In genomic region chr3:124761250-124761796, GRCh38 we compare ENCODE assay signal across 8 cellular contexts. TPM values are rescaled to one million over a fixed set of nuclear protein-coding genes. Genes with fewer than 3 reads are reported as not detected.
DNase-seq lines count a peak whose midpoint lies in the region; ATAC-seq and TF ChIP-seq lines count a peak whose summit lies in the region.

No MANE protein-coding gene starts in this region.

- H4K20me1 ChIP-seq in Loucy (ENCODE audit: insufficient read depth, low read length, poor library complexity, severe bottlenecking) = no peaks in the 10 kb centered on the region

- no peaks in the 10 kb centered on the region for H3K36me3 ChIP-seq in Loucy (ENCODE audit: insufficient read depth, low read length)

- no peak overlapping the region for H3K4me3 ChIP-seq in Loucy (ENCODE audit: low read length, poor library complexity, severe bottlenecking)
- no peak overlapping the region for H3K4me3 ChIP-seq in foreskin fibroblast (ENCODE audit: low read depth in 1 of 2, low read length in 2 of 2)

- H3K9me3 ChIP-seq in Loucy (ENCODE audit: insufficient read depth, low read depth, low read length) = no peaks in the 10 kb centered on the region

- H3K27me3 ChIP-seq in Loucy (ENCODE audit: insufficient read depth, low read length, poor library complexity, severe bottlenecking) = no peaks in the 10 kb centered on the region

- no peak overlapping the region for H2AFZ ChIP-seq in Loucy (ENCODE audit: low read length)

- H3K9ac ChIP-seq in Loucy (ENCODE audit: low read depth, low read length, poor library complexity, severe bottlenecking) = no peak overlapping the region

- no peak for ATAC-seq in HG02870 (IDR thresholded peaks at IDR 0.05; ENCODE audit: unreplicated experiment)

- no peaks in the 10 kb centered on the region for H3K79me2 ChIP-seq in Loucy (ENCODE audit: insufficient read depth, low read length)

- no peaks in the 10 kb centered on the region for H3K9me2 ChIP-seq in Loucy (replicated peaks; ENCODE audit: low read depth, low read length)

- H3K4me1 ChIP-seq in Loucy (ENCODE audit: insufficient read depth, low read length, poor library complexity, severe bottlenecking) = no peaks in the 10 kb centered on the region

- H3F3A ChIP-seq in Loucy (ENCODE audit: low read depth) = no peaks in the 10 kb centered on the region

- peak; percentile 18 for DNase-seq in SHP77 treated with DMSO at 0.1 percent for 48 hours (lab: John Stamatoyannopoulos, UW)
- peak; percentile 61 for DNase-seq in activated T-helper 9 cell treated with anti-CD3 and anti-CD28 coated beads, Interleukin-2, amount 50 U/mL, for 16 hours (ENCODE audit: low read depth)
- peak; percentile 80 to 95 for DNase-seq in foreskin fibroblast
- peak; percentile 54 for DNase-seq in occipital lobe (lab: John Stamatoyannopoulos, UW)
- DNase-seq in substantia nigra (lab: John Stamatoyannopoulos, UW) = peak in 46 of 49 donors; percentile 23 to 91 (median 74)

- no peak overlapping the region for H3K4me2 ChIP-seq in Loucy (ENCODE audit: low read depth, low read length, poor library complexity, severe bottlenecking)

- peak overlapping the region; percentile 2 for H3K27ac ChIP-seq in substantia nigra (ENCODE audit: low read depth, low read length, poor library complexity, severe bottlenecking)

- TF ChIP-seq CTCF in GM12872 (IDR thresholded peaks at IDR 0.05; ENCODE audit: insufficient read depth, low read depth, low read length) (peak; percentile 96), Loucy (conservative IDR thresholded peaks at IDR 0.05; ENCODE audit: low read length) (peak; percentile 90), foreskin fibroblast (IDR thresholded peaks at IDR 0.05; ENCODE audit: low read depth, low read length) (peak; percentile 96)

RNA-seq across cellular contexts. Expression of gene UMPS, which starts 31.1 kb away (rescaled TPM):
- 59.9 TPM for total RNA-seq in occipital lobe

Comparison
In these comparisons a context has a peak if more than half of its experiments do, and no peak if none do; other contexts are left out.
1. DNase-seq: peak in every context shown above with its lines; median percentile 88 in foreskin fibroblast; 74 in substantia nigra; 61 in activated T-helper 9 cell treated with anti-CD3 and anti-CD28 coated beads, Interleukin-2, amount 50 U/mL, for 16 hours; 54 in occipital lobe; 18 in SHP77 treated with DMSO at 0.1 percent for 48 hours.